In genomic region chr12:69546693-69547438, GRCh38 we compare ENCODE assay signal across 16 cellular contexts. TPM values are rescaled to one million over a fixed set of nuclear protein-coding genes. Genes with fewer than 3 reads are reported as not detected.
DNase-seq lines count a peak whose midpoint lies in the region; ATAC-seq, FAIRE-seq and TF ChIP-seq lines count a peak whose summit lies in the region.
"Had no signal": no experiment of that assay in that cellular context is flagged by ENCODE, and none has a peak within 500 bp of the region (broad histone marks: within the 10 kb centered on the region; RNA-seq: fewer than 3 reads in every experiment).

No MANE protein-coding gene starts in this region.

- no peaks in the 10 kb centered on the region for H3K4me1 ChIP-seq in K562 (replicated peaks in 1 of 2; ENCODE audit: control insufficient read depth in 2 of 2, insufficient read depth in 2 of 2, low read length in 2 of 2)
- H3K4me1 ChIP-seq: heart right ventricle had no signal

- H3K9ac ChIP-seq in K562 (ENCODE audit: insufficient read depth in 1 of 2, low read depth in 2 of 2, low read length in 2 of 2): no peak overlapping the region

- H3K4me3 ChIP-seq in K562: no peak overlapping the region
- H3K4me3 ChIP-seq: coronary artery, heart right ventricle had no signal

- no peak overlapping the region for H2AFZ ChIP-seq in K562 (ENCODE audit: low read depth, low read length)

- no peaks in the 10 kb centered on the region; the same call in 1 of the 2 replicates for H3K9me3 ChIP-seq in K562 (replicated peaks; ENCODE audit: control insufficient read depth, insufficient read depth, low read depth, low read length)

- in situ Hi-C loops in K562 (cut with MboI) (no loop called here), GM13976 (cut with MboI; ENCODE audit: low sequenced_read_pairs, unreplicated experiment) (no loop called here)

- FAIRE-seq in K562 (lab: Jason Lieb, UNC): no peak
- FAIRE-seq: A204.1, G401.6 had no signal

- DNase-seq in activated CD8-positive, alpha-beta T cell treated with anti-CD3 and anti-CD28 coated beads for 36 hours: no peak
- no peak for DNase-seq in activated CD8-positive, alpha-beta T cell treated with anti-CD3 and anti-CD28 coated beads, Interleukin-2, amount 10 ng/mL, durations not matched to agents 7 days and 5 days
- DNase-seq in K562 (ENCODE audit: extremely low read depth in 1 of 4, low spot score in 3 of 4): no peak
- DNase-seq in NCI-H526 (lab: John Stamatoyannopoulos, UW): no peak
- DNase-seq in left cardiac atrium: no peak
- no peak for DNase-seq in GM13976 (ENCODE audit: low spot score)
- DNase-seq: heart right ventricle, NCI-H1092 treated with DMSO at 0.1 percent for 48 hours, NCI-H345, OCI-M1 had no signal

- peaks cover 10% of the 10 kb centered on the region for H3K4me1 Mint-ChIP-seq in activated CD8-positive, alpha-beta T cell treated with anti-CD3 and anti-CD28 coated beads for 36 hours (ENCODE audit: low read depth)
- no peaks in the 10 kb centered on the region for H3K4me1 Mint-ChIP-seq in activated CD8-positive, alpha-beta T cell treated with anti-CD3 and anti-CD28 coated beads, Interleukin-2, amount 10 ng/mL, durations not matched to agents 7 days and 5 days (ENCODE audit: low read depth)

- H3K36me3 ChIP-seq in K562 (ENCODE audit: control insufficient read depth, insufficient read depth, low read length): no peaks in the 10 kb centered on the region

- H4K20me1 ChIP-seq in K562 (replicated peaks; ENCODE audit: control insufficient read depth, insufficient read depth, low read length): no peaks in the 10 kb centered on the region

- H3K79me2 ChIP-seq in K562 (ENCODE audit: control insufficient read depth, insufficient read depth, low read length): no peaks in the 10 kb centered on the region

- H3K27me3 ChIP-seq in K562 (ENCODE audit: control insufficient read depth in 2 of 2, insufficient read depth in 2 of 2, low read length in 2 of 2): no peaks in the 10 kb centered on the region
- H3K27me3 ChIP-seq: heart right ventricle had no signal

- ATAC-seq in activated CD8-positive, alpha-beta T cell treated with anti-CD3 and anti-CD28 coated beads for 36 hours: peak; percentile 61
- no peak for ATAC-seq in activated CD8-positive, alpha-beta T cell treated with anti-CD3 and anti-CD28 coated beads, Interleukin-2, amount 10 ng/mL, durations not matched to agents 7 days and 5 days
- ATAC-seq in GM21529 (IDR thresholded peaks at IDR 0.05; ENCODE audit: unreplicated experiment) (peak; percentile 67), HG03066 (IDR thresholded peaks at IDR 0.05; ENCODE audit: low read depth, unreplicated experiment) (peak; percentile 71), K562 (no peak), left cardiac atrium (no peak)
- ATAC-seq: heart right ventricle, WTC11 had no signal

- H3K9me1 ChIP-seq in K562 (ENCODE audit: control insufficient read depth, insufficient read depth, low read length): no peaks in the 10 kb centered on the region

- TF ChIP-seq RAD21 in K562 (CRISPR knock-in tag; conservative IDR thresholded peaks at IDR 0.05 in 1 of 2, IDR thresholded peaks at IDR 0.05 in 1 of 2): no peak

- no peak overlapping the region for H3K4me3 Mint-ChIP-seq in activated CD8-positive, alpha-beta T cell treated with anti-CD3 and anti-CD28 coated beads for 36 hours
- H3K4me3 Mint-ChIP-seq in activated CD8-positive, alpha-beta T cell treated with anti-CD3 and anti-CD28 coated beads, Interleukin-2, amount 10 ng/mL, durations not matched to agents 7 days and 5 days: no peak overlapping the region
- H3K4me3 Mint-ChIP-seq: WTC11 had no signal

- no peak for TF ChIP-seq EP300 in K562 (IDR thresholded peaks at IDR 0.05; ENCODE audit: low read length)

- no peak overlapping the region for H3K27ac Mint-ChIP-seq in activated CD8-positive, alpha-beta T cell treated with anti-CD3 and anti-CD28 coated beads for 36 hours
- H3K27ac Mint-ChIP-seq in activated CD8-positive, alpha-beta T cell treated with anti-CD3 and anti-CD28 coated beads, Interleukin-2, amount 10 ng/mL, durations not matched to agents 7 days and 5 days: no peak overlapping the region
- H3K27ac Mint-ChIP-seq: WTC11 had no signal

- peaks cover 11% of the 10 kb centered on the region for H3K9me3 Mint-ChIP-seq in activated CD8-positive, alpha-beta T cell treated with anti-CD3 and anti-CD28 coated beads for 36 hours
- H3K9me3 Mint-ChIP-seq in activated CD8-positive, alpha-beta T cell treated with anti-CD3 and anti-CD28 coated beads, Interleukin-2, amount 10 ng/mL, durations not matched to agents 7 days and 5 days (ENCODE audit: insufficient read depth): peaks cover 8% of the 10 kb centered on the region

- intact Hi-C loops in activated CD8-positive, alpha-beta T cell treated with anti-CD3 and anti-CD28 coated beads for 36 hours (cut with micrococcal nuclease): no loop called here
- intact Hi-C loops in K562 (cut with micrococcal nuclease) (no loop called here), left cardiac atrium (cut with DNase I) (no loop called here)

- TF ChIP-seq CTCF in activated CD8-positive, alpha-beta T cell treated with anti-CD3 and anti-CD28 coated beads for 36 hours (IDR thresholded peaks at IDR 0.05): no peak
- TF ChIP-seq CTCF in K562 (IDR thresholded peaks at IDR 0.05 in 2 of 3, conservative IDR thresholded peaks at IDR 0.05 in 1 of 3; ENCODE audit: insufficient read depth in 2 of 3, low read depth in 1 of 3, low read length in 3 of 3) (no peak), GM13976 (IDR thresholded peaks at IDR 0.05; ENCODE audit: borderline replicate concordance, control extremely low read depth, extremely low read depth, insufficient read depth, missing control alignments) (no peak)

- peaks cover 14% of the 10 kb centered on the region for H3K36me3 Mint-ChIP-seq in activated CD8-positive, alpha-beta T cell treated with anti-CD3 and anti-CD28 coated beads for 36 hours (ENCODE audit: low read depth)
- H3K36me3 Mint-ChIP-seq in activated CD8-positive, alpha-beta T cell treated with anti-CD3 and anti-CD28 coated beads, Interleukin-2, amount 10 ng/mL, durations not matched to agents 7 days and 5 days (ENCODE audit: low read depth): peaks cover 17% of the 10 kb centered on the region

- no peak overlapping the region for H3K4me2 ChIP-seq in K562 (ENCODE audit: insufficient read depth, low read length)

- POLR2A ChIA-PET in activated CD8-positive, alpha-beta T cell treated with anti-CD3 and anti-CD28 coated beads for 36 hours (lab: Charles Lee): no interaction called here
- POLR2A ChIA-PET in activated CD8-positive, alpha-beta T cell treated with anti-CD3 and anti-CD28 coated beads, Interleukin-2, amount 10 ng/mL, durations not matched to agents 7 days and 5 days (lab: Charles Lee): no interaction called here
- POLR2A ChIA-PET in K562 (lab: Yijun Ruan, JAX): no interaction called here

- WGBS in K562 (ENCODE audit: insufficient coverage, low coverage, missing lambda C conversion rate): 83% methylated on average over 7 of the region's 7 CpGs

- H3K27me3 Mint-ChIP-seq in activated CD8-positive, alpha-beta T cell treated with anti-CD3 and anti-CD28 coated beads for 36 hours: no peaks in the 10 kb centered on the region
- H3K27me3 Mint-ChIP-seq in activated CD8-positive, alpha-beta T cell treated with anti-CD3 and anti-CD28 coated beads, Interleukin-2, amount 10 ng/mL, durations not matched to agents 7 days and 5 days (ENCODE audit: low read depth): no peaks in the 10 kb centered on the region

- CTCF ChIA-PET in activated CD8-positive, alpha-beta T cell treated with anti-CD3 and anti-CD28 coated beads for 36 hours (lab: Charles Lee): no interaction called here
- CTCF ChIA-PET in activated CD8-positive, alpha-beta T cell treated with anti-CD3 and anti-CD28 coated beads, Interleukin-2, amount 10 ng/mL, durations not matched to agents 7 days and 5 days (lab: Charles Lee): interaction anchor here (1.1 kb wide), 1 partner anchor 13 kb away, joined by 3 read pairs; no protein-coding TSS in a partner anchor
- CTCF ChIA-PET in K562 (lab: Yijun Ruan, JAX; ENCODE audit: low intra/inter-chr PET ratio): no interaction called here

- no peak for TF ChIP-seq POLR2A in K562 (conservative IDR thresholded peaks at IDR 0.05)

- H3K27ac ChIP-seq in K562 (ENCODE audit: extremely low read depth, low read depth, low read length): no peak overlapping the region
- H3K27ac ChIP-seq: coronary artery, heart right ventricle had no signal

- no TSS peak for BruUV-seq in K562 (replicated peaks; lab: Mats Ljungman, UMichigan)

TF ChIP-seq in K562, 482 proteins besides CTCF, POLR2A, EP300 and RAD21:
- TF ChIP-seq ZNF146 (CRISPR knock-in tag; IDR thresholded peaks at IDR 0.05; ENCODE audit: unreplicated experiment) (peak; percentile 22), TOE1 (IDR thresholded peaks at IDR 0.05; ENCODE audit: borderline replicate concordance) (no peak), TOE1 (CRISPR knock-in tag; IDR thresholded peaks at IDR 0.05; ENCODE audit: borderline replicate concordance, low read depth) (no peak)

RNA-seq across cellular contexts. Expression of gene CCT2, which starts 38.4 kb away (rescaled TPM):
- total RNA-seq in activated CD8-positive, alpha-beta T cell treated with anti-CD3 and anti-CD28 coated beads for 36 hours: 100 to 1,000 TPM; 389 to 403 TPM
- 100 to 1,000 TPM; 238 to 252 TPM for total RNA-seq in activated CD8-positive, alpha-beta T cell treated with anti-CD3 and anti-CD28 coated beads, Interleukin-2, amount 10 ng/mL, durations not matched to agents 7 days and 5 days
- 333 and 431 TPM in 2 replicates for total RNA-seq in K562 (2011; cell fraction: chromatin; rRNA removed; ENCODE audit: low replicate concordance)
- total RNA-seq in K562 (2011; cell fraction: nucleolus; rRNA removed): 196 and 211 TPM in 2 replicates
- total RNA-seq in K562 (2011; cell fraction: nucleoplasm; rRNA removed): 207 and 217 TPM in 2 replicates
- total RNA-seq in K562 (2014; rRNA removed) (332 and 341 TPM in 2 replicates), K562 (2014; rRNA removed; fragmentation: Illumina TruSeq; extraction: Trizol) (589 and 619 TPM in 2 replicates), K562 (2015; rRNA removed; fragmentation: Illumina TruSeq; extraction: Trizol) (451 and 490 TPM in 2 replicates), K562 (2021) (442 and 469 TPM in 2 replicates), left cardiac atrium (100 to 1,000 TPM in 1 of 2 donors, 10 to 100 TPM in 1; 96.8 to 115 TPM)
- polyA plus RNA-seq in K562 (2011; rRNA removed) (505 and 738 TPM in 2 replicates), K562 (2014; fragmentation: Illumina TruSeq; extraction: Trizol) (363 and 468 TPM in 2 replicates), K562 (2014; fragmentation: Nextera tagmentation; extraction: Ambion mirVana) (100 to 1,000 TPM; 542 to 680 TPM), K562 (2014; rRNA removed) (365 and 390 TPM in 2 replicates)
- 265 and 312 TPM in 2 replicates for polyA plus RNA-seq in K562 (2011; cell fraction: cytosol; rRNA removed)
- 205 and 273 TPM in 2 replicates for polyA plus RNA-seq in K562 (2011; cell fraction: nucleus; rRNA removed)
- polyA plus RNA-seq in K562 (2012): 233 and 445 TPM in 2 replicates
- polyA minus RNA-seq in K562 (2011; rRNA and poly(A)+ RNA removed): 500 and 548 TPM in 2 replicates
- 162 and 266 TPM in 2 replicates for polyA minus RNA-seq in K562 (2011; cell fraction: cytosol; rRNA and poly(A)+ RNA removed)
- polyA minus RNA-seq in K562 (2011; cell fraction: nucleus; rRNA and poly(A)+ RNA removed): 144 and 216 TPM in 2 replicates

Comparison
In these comparisons a context has a peak if more than half of its experiments do, and no peak if none do; other contexts are left out.
1. ATAC-seq: peak in activated CD8-positive, alpha-beta T cell treated with anti-CD3 and anti-CD28 coated beads for 36 hours (single experiment), GM21529 (single experiment) and HG03066 (single experiment); none in activated CD8-positive, alpha-beta T cell treated with anti-CD3 and anti-CD28 coated beads, Interleukin-2, amount 10 ng/mL, durations not matched to agents 7 days and 5 days (single experiment), K562 (single experiment) and left cardiac atrium (0 of 2).